Comparison of ENCODE assay signal across 28 cellular contexts in genomic region chr12:72074065-72074464, GRCh38.
"Had no signal": no experiment of that assay in that cellular context is flagged by ENCODE, and none has a peak within 500 bp of the region (broad histone marks: within the 10 kb centered on the region; RNA-seq: fewer than 3 reads in every experiment).

No MANE protein-coding gene starts in this region.

- H3K4me3 ChIP-seq: adrenal gland, Peyer's patch, SJSA1 had no signal

- H3K9me3 ChIP-seq: adrenal gland, Peyer's patch, SJSA1, SK-N-SH had no signal

- H3K4me2 ChIP-seq: KMS-11, SK-N-SH had no signal

- ATAC-seq: activated CD4-positive, alpha-beta T cell treated with anti-CD3 and anti-CD28 coated beads for 36 hours; activated CD8-positive, alpha-beta T cell treated with anti-CD3 and anti-CD28 coated beads, Interleukin-2, amount 10 ng/mL, durations not matched to agents 7 days and 5 days; activated naive CD4-positive, alpha-beta T cell treated with anti-CD3 and anti-CD28 coated beads, Interleukin-2, amount 50 U/mL, for 72 hours; activated T-cell treated with anti-CD3 and anti-CD28 coated beads, Interleukin-2, amount 50 U/mL, for 4 hours; PC-3 had no signal

- H3K27me3 ChIP-seq: adrenal gland, Peyer's patch, SJSA1 had no signal

- DNase-seq: activated CD4-positive, alpha-beta T cell treated with anti-CD3 and anti-CD28 coated beads for 36 hours; activated CD4-positive, alpha-beta T cell treated with anti-CD3 and anti-CD28 coated beads, Interleukin-2, amount 10 ng/mL, durations not matched to agents 7 days and 5 days; activated CD4-positive, alpha-beta T cell treated with anti-CD3 and anti-CD28 coated beads, Interleukin-2, amount 50 U/mL, for 48 hours; activated CD8-positive, alpha-beta memory T cell treated with anti-CD3 and anti-CD28 coated beads, Interleukin-2, amount 50 U/mL, for 4 hours; activated CD8-positive, alpha-beta T cell treated with anti-CD3 and anti-CD28 coated beads, Interleukin-2, amount 10 ng/mL, durations not matched to agents 7 days and 5 days; activated gamma-delta T cell treated with Interleukin-2 at 50 U/mL for 16 hours; activated naive CD4-positive, alpha-beta T cell treated with anti-CD3 and anti-CD28 coated beads for 36 hours; activated T-cell treated with anti-CD3 and anti-CD28 coated beads for 4 hours; activated T-cell treated with anti-CD3 and anti-CD28 coated beads, Interleukin-2, amount 50 U/mL, for 4 hours; adrenal gland; central memory CD4-positive, alpha-beta T cell; MM.1S; MV-4-11; NCI-H1092; NCI-H1436 treated with DMSO at 0.1 percent for 48 hours; NCI-H1694 treated with DMSO at 0.1 percent for 48 hours; NCI-H2029; NCI-H345; NCI-H526; NK-92 treated with Interleukin-12 subunit alpha and Interleukin-12 subunit beta, amount 100 ng/mL, for 24 hours; PC-3; Peyer's patch; RPMI8226; SHP77 treated with DMSO at 0.1 percent for 48 hours; SK-N-SH had no signal

- H3K9ac ChIP-seq: KMS-11, SK-N-SH had no signal

- H3K36me3 ChIP-seq: adrenal gland, Peyer's patch, SJSA1 had no signal

- H3K27ac ChIP-seq: adrenal gland, KMS-11, Peyer's patch, SJSA1 had no signal

- H3K4me1 ChIP-seq: adrenal gland, Peyer's patch, SJSA1 had no signal
